ENCODE assay signal across 8 cellular contexts in the genomic region with DNA sequence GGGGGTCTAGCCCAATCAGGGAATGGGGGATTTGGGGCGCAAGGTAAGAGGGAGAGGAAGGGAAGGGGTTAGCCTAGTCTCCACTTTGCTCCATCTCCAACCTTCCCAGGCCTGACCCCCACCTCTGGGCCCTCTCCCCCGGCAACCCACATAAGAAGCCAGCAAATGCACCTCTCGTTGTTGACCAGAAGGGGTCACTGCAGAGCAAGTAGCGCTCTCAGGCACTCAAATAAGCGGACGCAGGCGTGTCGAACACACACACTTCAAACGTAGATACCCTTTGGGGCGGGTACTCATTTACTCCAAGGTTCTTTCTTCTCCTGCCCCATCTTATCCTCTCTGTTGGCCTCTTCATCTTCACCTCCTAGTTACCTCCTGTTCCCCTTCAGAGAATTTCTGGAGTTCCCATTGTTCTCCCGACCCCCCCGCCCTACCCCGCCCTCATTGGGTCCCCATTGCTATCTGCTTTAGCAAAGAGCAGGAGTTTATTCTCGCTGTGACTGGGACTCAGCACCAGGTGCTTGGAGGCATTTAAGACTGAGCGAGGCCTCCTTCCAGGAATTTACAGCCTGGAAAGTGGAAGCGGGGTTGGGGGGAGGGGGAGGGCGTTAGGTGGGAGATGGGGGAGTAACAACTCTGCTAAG. TPM values are rescaled to one million over a fixed set of nuclear protein-coding genes. Genes with fewer than 3 reads are reported as not detected.
A peak's percentile ranks its signal among the peaks of the same experiment; 100 is the strongest.
DNase-seq lines count a peak whose midpoint lies in the region; TF ChIP-seq lines count a peak whose summit lies in the region.

No MANE protein-coding gene starts in this region.

- H3K36me3 ChIP-seq in adrenal gland (replicated peaks in 1 of 2) = no peaks in the 10 kb centered on the region

- no peak overlapping the region for H3K27ac ChIP-seq in adrenal gland

- peaks cover 30% of the 10 kb centered on the region for H3K27me3 ChIP-seq in adrenal gland

- WGBS in adrenal gland, 4 donors = 2 to 5% (median 2%) methylated on average over 13 to 17 of the region's 17 CpGs
- WGBS in lower leg skin, 2 donors = 2 to 3% methylated on average over 17 of the region's 17 CpGs

- peak; percentile 66 for TF ChIP-seq CTCF in HFF-Myc (IDR thresholded peaks at IDR 0.05; ENCODE audit: low read depth, low read length, missing control alignments)
- peak; percentile 45 to 69 (median 60) for TF ChIP-seq CTCF in adrenal gland (IDR thresholded peaks at IDR 0.05)
- no peak for TF ChIP-seq CTCF in lower leg skin (IDR thresholded peaks at IDR 0.05)

- peaks cover 0 to 9% (median under 1%) of the 10 kb centered on the region in 6 donors for H3K9me3 Mint-ChIP-seq in immature natural killer cell

- H3K9me3 ChIP-seq in adrenal gland (replicated peaks in 1 of 3) = no peaks in the 10 kb centered on the region

- DNase-seq in DMS79 (lab: John Stamatoyannopoulos, UW) (peak; percentile 80), HFF-Myc (ENCODE audit: extremely low read depth, low read depth) (peak; percentile 6), NCI-H2196 treated with DMSO at 0.1 percent for 48 hours (lab: John Stamatoyannopoulos, UW; ENCODE audit: unreplicated experiment) (peak; percentile 63), adrenal gland (peak; percentile 21 to 81 (median 46)), iPS DF 19.7 (ENCODE audit: low read depth, low spot score) (peak; percentile 70), immature natural killer cell (no peak), lower leg skin (ENCODE audit: low spot score in 2 of 2) (no peak)
- DNase-seq in stimulated activated CD4-positive, alpha-beta T cell treated with anti-CD3 and anti-CD28 coated beads, Interleukin-2, amount 100 ng/mL, for 48 hours = peak; percentile 3 to 13

- no peak overlapping the region for H3K4me3 ChIP-seq in HFF-Myc (replicated peaks; ENCODE audit: low read depth, low read length)
- no peak overlapping the region for H3K4me3 ChIP-seq in adrenal gland
- H3K4me3 ChIP-seq in lower leg skin (ENCODE audit: low read depth, poor library complexity, severe bottlenecking) = no peak overlapping the region

- H3K4me1 ChIP-seq in adrenal gland (replicated peaks in 1 of 2) = no peaks in the 10 kb centered on the region

- peaks cover 12 to 26% (median 17%) of the 10 kb centered on the region in 3 donors for H3K27me3 Mint-ChIP-seq in immature natural killer cell (ENCODE audit: low read depth in 3 of 3)

- no peak overlapping the region for H3K27ac Mint-ChIP-seq in immature natural killer cell

- no peak overlapping the region for H3K4me3 Mint-ChIP-seq in immature natural killer cell

- intact Hi-C loops in adrenal gland (cut with DNase I) (loop anchor here in 1 of 2 donors (10.0 kb wide), 1 partner anchor 565 kb away; no protein-coding TSS in a partner anchor), lower leg skin (cut with DNase I; ENCODE audit: low total_unique reads) (no loop called here)

- no peaks in the 10 kb centered on the region for H3K4me1 Mint-ChIP-seq in immature natural killer cell

- no peaks in the 10 kb centered on the region for H3K36me3 Mint-ChIP-seq in immature natural killer cell

- TF ChIP-seq POLR2A in adrenal gland (IDR thresholded peaks at IDR 0.05) = no peak
- TF ChIP-seq POLR2A in lower leg skin (IDR thresholded peaks at IDR 0.05) = no peak

RNA-seq across cellular contexts. Expression of a gene that starts 1.5 kb away (rescaled TPM):
- total RNA-seq in adrenal gland (1 to 10 TPM in 1 of 8 donors, under 1 TPM in 4, not detected in 3; 0.11 to 4.3 (median 0.55) TPM), lower leg skin (under 1 TPM in 1 of 4 donors, not detected in 3; 0.03 TPM)
- polyA plus RNA-seq in adrenal gland (1 to 10 TPM in 2 of 3 donors, under 1 TPM in 1; 0.67 to 2.2 (median 1.1) TPM), immature natural killer cell (not detected)

Comparison
In these comparisons a context has a peak if more than half of its experiments do, and no peak if none do; other contexts are left out.
1. DNase-seq: peak in DMS79 (single experiment), HFF-Myc (single experiment), NCI-H2196 treated with DMSO at 0.1 percent for 48 hours (single experiment), adrenal gland (7 of 7), iPS DF 19.7 (single experiment) and stimulated activated CD4-positive, alpha-beta T cell treated with anti-CD3 and anti-CD28 coated beads, Interleukin-2, amount 100 ng/mL, for 48 hours (2 of 2); none in immature natural killer cell (0 of 3) and lower leg skin (0 of 2).
2. CTCF ChIP-seq: peak in HFF-Myc (single experiment) and adrenal gland (6 of 6); none in lower leg skin (0 of 3).